8 cellular contexts compared by ENCODE assay signal in genomic region chr15:31243895-31244294, GRCh38.
"Had no signal": no experiment of that assay in that cellular context is flagged by ENCODE, and none has a peak within 500 bp of the region (broad histone marks: within the 10 kb centered on the region; RNA-seq: fewer than 3 reads in every experiment).

No MANE protein-coding gene starts in this region.

- ATAC-seq: HepG2, K562 had no signal

- FAIRE-seq: HepG2, HTR-8/SVneo, K562 had no signal

- H3K27ac Mint-ChIP-seq: IgD-negative memory B cell had no signal

- H3K4me3 Mint-ChIP-seq: IgD-negative memory B cell had no signal

- H3K4me3 ChIP-seq: K562 had no signal

- H3K27me3 Mint-ChIP-seq: IgD-negative memory B cell had no signal

- H3K27ac ChIP-seq: HL-60 had no signal

- H3K36me3 Mint-ChIP-seq: IgD-negative memory B cell had no signal

- H3K9me3 Mint-ChIP-seq: IgD-negative memory B cell had no signal

- DNase-seq: IMR-90, KBM-7, KG1 had no signal
